9 cellular contexts compared by ENCODE assay signal in the genomic region with DNA sequence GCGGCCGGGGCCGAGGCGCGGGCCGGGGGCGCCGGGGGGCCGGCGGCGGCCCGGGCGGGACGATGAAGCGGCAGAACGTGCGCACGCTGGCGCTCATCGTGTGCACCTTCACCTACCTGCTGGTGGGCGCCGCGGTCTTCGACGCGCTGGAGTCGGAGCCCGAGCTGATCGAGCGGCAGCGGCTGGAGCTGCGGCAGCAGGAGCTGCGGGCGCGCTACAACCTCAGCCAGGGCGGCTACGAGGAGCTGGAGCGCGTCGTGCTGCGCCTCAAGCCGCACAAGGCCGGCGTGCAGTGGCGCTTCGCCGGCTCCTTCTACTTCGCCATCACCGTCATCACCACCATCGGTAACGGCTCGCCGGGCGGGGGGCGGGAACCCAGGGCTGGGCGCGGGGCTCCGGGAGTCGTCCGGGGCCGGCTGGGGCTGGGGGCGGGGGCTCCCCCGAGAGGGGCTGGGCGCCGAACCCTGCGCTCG. TPM values are rescaled to one million over a fixed set of nuclear protein-coding genes. Genes with fewer than 3 reads are reported as not detected.
DNase-seq lines count a peak whose midpoint lies in the region; ATAC-seq lines count a peak whose summit lies in the region.
"Had no signal": no experiment of that assay in that cellular context is flagged by ENCODE, and none has a peak within 500 bp of the region (broad histone marks: within the 10 kb centered on the region; RNA-seq: fewer than 3 reads in every experiment).

No MANE protein-coding gene starts in this region.

- H3K36me3 Mint-ChIP-seq in naive B cell: peaks cover 0 to 17% of the 10 kb centered on the region in 2 donors

- H3K27ac Mint-ChIP-seq in naive B cell: no peak overlapping the region

- H3K4me1 Mint-ChIP-seq in naive B cell: peaks cover 0 to 11% (median 0%) of the 10 kb centered on the region in 3 donors

- DNase-seq in AG20443 (ENCODE audit: low spot score) (peak; percentile 44), M059J (ENCODE audit: low read depth) (peak; percentile 40), dermis blood vessel endothelial cell (peak; percentile 43), naive B cell (no peak), cerebellar nuclear complex (lab: John Stamatoyannopoulos, UW) (no peak), NOMO-1 treated with DMSO at 0.1 percent for 48 hours (lab: John Stamatoyannopoulos, UW; ENCODE audit: unreplicated experiment) (no peak)

- peaks cover 0 to 5% (median 1%) of the 10 kb centered on the region in 7 donors for H3K9me3 Mint-ChIP-seq in naive B cell

- H3K27me3 Mint-ChIP-seq in naive B cell: peaks cover 60 to 83% (median 82%) of the 10 kb centered on the region in 3 donors

- no peak overlapping the region for H3K4me3 Mint-ChIP-seq in naive B cell

- ATAC-seq in naive B cell (ENCODE audit: low read depth in 2 of 2) (peak; percentile 10 to 20), HG02588 (IDR thresholded peaks at IDR 0.05; ENCODE audit: unreplicated experiment) (no peak), GM19035 (IDR thresholded peaks at IDR 0.05; ENCODE audit: unreplicated experiment) (no peak)

RNA-seq across cellular contexts. Expression of a gene that starts 0.3 kb away (rescaled TPM):
- total RNA-seq in M059J (2014; rRNA removed; shearing (Covaris generic)): 2.4 and 2.8 TPM in 2 replicates
- under 0.01 and 0.05 TPM in 2 replicates for total RNA-seq in dermis blood vessel endothelial cell
- polyA plus RNA-seq in naive B cell (ENCODE audit: low read depth in 6 of 6): not detected
- total RNA-seq: T-helper 2 cell treated with Interferon-gamma antibody and Interleukin-4, amounts not matched to agents 100 ng/mL and 5 ng/mL, for 36 hours had no signal

RNA-seq across cellular contexts. Expression of a gene that starts 51.7 kb away (rescaled TPM):
- not detected in 2 replicates for total RNA-seq in M059J (2014; rRNA removed; shearing (Covaris generic))
- total RNA-seq in dermis blood vessel endothelial cell: not detected in 2 replicates
- not detected for polyA plus RNA-seq in naive B cell (ENCODE audit: low read depth in 6 of 6)
- total RNA-seq: T-helper 2 cell treated with Interferon-gamma antibody and Interleukin-4, amounts not matched to agents 100 ng/mL and 5 ng/mL, for 36 hours had no signal

Comparison
In these comparisons a context has a peak if more than half of its experiments do, and no peak if none do; other contexts are left out.
1. DNase-seq: peak in AG20443 (single experiment), M059J (single experiment) and dermis blood vessel endothelial cell (single experiment); none in naive B cell (single experiment), cerebellar nuclear complex (0 of 2) and NOMO-1 treated with DMSO at 0.1 percent for 48 hours (single experiment).
2. ATAC-seq: peak in naive B cell (2 of 2); none in HG02588 (single experiment) and GM19035 (single experiment).